In the genomic region with DNA sequence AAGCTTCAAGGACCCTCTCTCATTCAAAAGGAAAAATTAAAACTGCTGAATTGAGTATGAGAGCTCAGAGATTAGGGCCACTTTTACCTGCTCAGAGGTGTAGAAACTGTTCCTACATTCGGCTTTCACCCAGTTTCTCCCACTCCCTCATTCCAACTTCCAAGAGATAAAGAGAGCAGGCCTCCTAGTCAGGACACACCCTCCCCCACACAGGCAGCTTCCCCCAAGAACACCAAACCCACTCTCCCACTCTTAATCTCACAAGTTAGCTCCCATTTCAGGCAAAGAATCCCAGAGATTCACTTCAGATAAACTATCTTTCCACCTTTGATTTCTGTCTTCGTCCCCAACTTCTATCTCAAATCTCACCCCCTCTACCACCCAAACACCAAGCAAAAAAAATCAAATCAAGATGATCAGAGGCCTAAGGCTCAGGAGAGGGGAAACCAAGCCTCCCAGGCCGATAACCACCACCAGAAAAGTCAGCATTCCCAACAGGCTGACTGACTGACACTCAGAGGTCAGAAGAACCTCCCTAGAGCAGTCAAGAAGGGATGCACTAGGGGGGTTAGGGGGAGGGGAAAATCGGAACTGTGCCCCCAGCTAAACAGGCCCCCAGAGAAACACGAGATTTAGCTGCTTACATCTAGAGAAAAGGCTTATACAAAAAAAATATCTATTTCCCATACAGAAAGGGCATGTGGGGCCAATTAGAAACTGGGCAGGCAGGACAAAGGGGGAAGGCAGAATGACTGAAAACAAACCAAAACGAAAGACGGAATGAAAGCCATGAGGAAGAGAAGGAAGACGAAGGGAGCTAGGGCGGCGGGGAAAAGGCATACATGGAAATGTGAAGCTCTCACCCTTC, we compare ENCODE assay signal across 9 cellular contexts. TPM values are rescaled to one million over a fixed set of nuclear protein-coding genes. Genes with fewer than 3 reads are reported as not detected.
DNase-seq lines count a peak whose midpoint lies in the region; ATAC-seq and TF ChIP-seq lines count a peak whose summit lies in the region.
"Had no signal": no experiment of that assay in that cellular context is flagged by ENCODE, and none has a peak within 500 bp of the region (broad histone marks: within the 10 kb centered on the region; RNA-seq: fewer than 3 reads in every experiment).

No MANE protein-coding gene starts in this region.

- H3K27ac Mint-ChIP-seq in activated naive CD8-positive, alpha-beta T cell: peak overlapping the region; percentile 98
- peak overlapping the region; percentile 84 to 94 (median 90) for H3K27ac Mint-ChIP-seq in immature natural killer cell

- peak overlapping the region; percentile 99 for H3K4me3 Mint-ChIP-seq in activated naive CD8-positive, alpha-beta T cell
- H3K4me3 Mint-ChIP-seq in immature natural killer cell: peak overlapping the region; percentile 90 to 97 (median 91)

- CTCF ChIA-PET in SK-N-SH (lab: Yijun Ruan, JAX): interaction anchor here (1.1 to 7.7 kb wide), 12 partner anchors 11 to 140 kb away, joined by 3 to 152 read pairs (median 9); partner anchors contain the start of genes CDH24, HAUS4 and PRMT5

- POLR2A ChIA-PET in SK-N-SH (lab: Yijun Ruan, JAX): interaction anchor here (1.3 to 1.4 kb wide), 2 partner anchors 25 to 93 kb away, joined by 5 to 7 read pairs; partner anchors contain the start of genes ACIN1 and C14orf119

- peak overlapping the region; percentile 63 to 85 for H3K4me3 ChIP-seq in SK-N-SH (ENCODE audit: low read depth in 2 of 2, low read length in 1 of 2)

- peaks cover 34% of the 10 kb centered on the region for H4K20me1 ChIP-seq in SK-N-SH (ENCODE audit: insufficient read depth)

- peak overlapping the region; percentile 95 for H3K4me2 ChIP-seq in SK-N-SH

- DNase-seq in SK-N-SH (no peak), immature natural killer cell (no peak), substantia nigra (lab: John Stamatoyannopoulos, UW) (no peak), dermis blood vessel endothelial cell (no peak), NCI-H2107 treated with DMSO at 0.1 percent for 48 hours (lab: John Stamatoyannopoulos, UW; ENCODE audit: unreplicated experiment) (no peak), cerebellar nuclear complex (lab: John Stamatoyannopoulos, UW) (no peak)

- H3K27me3 ChIP-seq in SK-N-SH (ENCODE audit: insufficient read depth): no peaks in the 10 kb centered on the region

- no peaks in the 10 kb centered on the region for H3K9me3 Mint-ChIP-seq in activated naive CD8-positive, alpha-beta T cell (ENCODE audit: low read depth)
- no peaks in the 10 kb centered on the region for H3K9me3 Mint-ChIP-seq in immature natural killer cell

- peak overlapping the region; percentile 91 for H3K9ac ChIP-seq in SK-N-SH

- H3F3A ChIP-seq in SK-N-SH (replicated peaks; ENCODE audit: insufficient read depth): peaks cover 32% of the 10 kb centered on the region

- H3K36me3 ChIP-seq in SK-N-SH (replicated peaks in 1 of 2; ENCODE audit: control insufficient read depth in 1 of 2, insufficient read depth in 2 of 2, low read length in 1 of 2): peaks cover 47 to 60% of the 10 kb centered on the region in 2 experiments

- TF ChIP-seq EP300 in SK-N-SH (IDR thresholded peaks at IDR 0.05; ENCODE audit: borderline replicate concordance in 1 of 2, low read depth in 1 of 2, low read length in 1 of 2): no peak

- no peak overlapping the region for H2AFZ ChIP-seq in SK-N-SH (ENCODE audit: low read depth)

- peaks cover 6% of the 10 kb centered on the region for H3K36me3 Mint-ChIP-seq in activated naive CD8-positive, alpha-beta T cell
- H3K36me3 Mint-ChIP-seq in immature natural killer cell: peaks cover 11 to 14% (median 14%) of the 10 kb centered on the region in 3 donors

- no peak for ATAC-seq in SK-N-SH treated with all-trans-retinoic acid at 6 μM for 48 hours

- no peak for TF ChIP-seq CTCF in SK-N-SH (IDR thresholded peaks at IDR 0.05)

- no peaks in the 10 kb centered on the region for H3K27me3 Mint-ChIP-seq in activated naive CD8-positive, alpha-beta T cell
- peaks cover 0 to 10% (median 4%) of the 10 kb centered on the region in 3 donors for H3K27me3 Mint-ChIP-seq in immature natural killer cell (ENCODE audit: low read depth in 3 of 3)

- H3K27ac ChIP-seq in SK-N-SH (ENCODE audit: low read depth in 2 of 2, low read length in 1 of 2) (peak overlapping the region; percentile 68 to 77), substantia nigra (ENCODE audit: low read depth, low read length, poor library complexity, severe bottlenecking) (peak overlapping the region; percentile 90)

- H3K4me1 ChIP-seq in SK-N-SH (ENCODE audit: control insufficient read depth in 1 of 2, insufficient read depth in 2 of 2, low read depth in 1 of 2, low read length in 1 of 2): peaks cover 20 to 35% of the 10 kb centered on the region in 2 experiments

- no peak for TF ChIP-seq RAD21 in SK-N-SH (IDR thresholded peaks at IDR 0.05; ENCODE audit: low read length)

- peaks cover 71% of the 10 kb centered on the region for H3K79me2 ChIP-seq in SK-N-SH (ENCODE audit: insufficient read depth)

- 6% methylated on average over 10 of the region's 10 CpGs for WGBS in SK-N-SH (ENCODE audit: low lambda C conversion rate)

- H3K9me2 ChIP-seq in SK-N-SH: no peaks in the 10 kb centered on the region

- H3K4me1 Mint-ChIP-seq in activated naive CD8-positive, alpha-beta T cell (ENCODE audit: low read depth): peaks cover 44% of the 10 kb centered on the region
- peaks cover 33 to 35% of the 10 kb centered on the region in 2 donors for H3K4me1 Mint-ChIP-seq in immature natural killer cell

- no peaks in the 10 kb centered on the region for H3K9me3 ChIP-seq in SK-N-SH

TF ChIP-seq in SK-N-SH, 30 proteins besides CTCF, POLR2A, EP300 and RAD21 (continues in another document):
- TF ChIP-seq JUND (IDR thresholded peaks at IDR 0.05): no peak
- no peak for TF ChIP-seq TAF1 (IDR thresholded peaks at IDR 0.05; ENCODE audit: borderline replicate concordance, low read depth, low read length)
- TF ChIP-seq TCF12 (IDR thresholded peaks at IDR 0.05): no peak
- TF ChIP-seq, protein P1, sequence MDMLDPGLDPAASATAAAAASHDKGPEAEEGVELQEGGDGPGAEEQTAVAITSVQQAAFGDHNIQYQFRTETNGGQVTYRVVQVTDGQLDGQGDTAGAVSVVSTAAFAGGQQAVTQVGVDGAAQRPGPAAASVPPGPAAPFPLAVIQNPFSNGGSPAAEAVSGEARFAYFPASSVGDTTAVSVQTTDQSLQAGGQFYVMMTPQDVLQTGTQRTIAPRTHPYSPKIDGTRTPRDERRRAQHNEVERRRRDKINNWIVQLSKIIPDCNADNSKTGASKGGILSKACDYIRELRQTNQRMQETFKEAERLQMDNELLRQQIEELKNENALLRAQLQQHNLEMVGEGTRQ (IDR thresholded peaks at IDR 0.05; ENCODE audit: borderline replicate concordance, low read depth, low read length): no peak
- TF ChIP-seq YY1 (IDR thresholded peaks at IDR 0.05; ENCODE audit: low read depth): no peak
- TF ChIP-seq SIN3A (IDR thresholded peaks at IDR 0.05; ENCODE audit: borderline replicate concordance, low read depth, low read length): no peak
- TF ChIP-seq NFIC (IDR thresholded peaks at IDR 0.05; ENCODE audit: borderline replicate concordance): no peak

TF ChIP-seq in SK-N-SH treated with all-trans-retinoic acid at 6 μM for 48 hours, 23 proteins besides CTCF, POLR2A, EP300 and RAD21 (continues in another document):
- TF ChIP-seq TCF4 (CRISPR knock-in tag; IDR thresholded peaks at IDR 0.05; ENCODE audit: borderline replicate concordance): no peak
- TF ChIP-seq, protein P2, sequence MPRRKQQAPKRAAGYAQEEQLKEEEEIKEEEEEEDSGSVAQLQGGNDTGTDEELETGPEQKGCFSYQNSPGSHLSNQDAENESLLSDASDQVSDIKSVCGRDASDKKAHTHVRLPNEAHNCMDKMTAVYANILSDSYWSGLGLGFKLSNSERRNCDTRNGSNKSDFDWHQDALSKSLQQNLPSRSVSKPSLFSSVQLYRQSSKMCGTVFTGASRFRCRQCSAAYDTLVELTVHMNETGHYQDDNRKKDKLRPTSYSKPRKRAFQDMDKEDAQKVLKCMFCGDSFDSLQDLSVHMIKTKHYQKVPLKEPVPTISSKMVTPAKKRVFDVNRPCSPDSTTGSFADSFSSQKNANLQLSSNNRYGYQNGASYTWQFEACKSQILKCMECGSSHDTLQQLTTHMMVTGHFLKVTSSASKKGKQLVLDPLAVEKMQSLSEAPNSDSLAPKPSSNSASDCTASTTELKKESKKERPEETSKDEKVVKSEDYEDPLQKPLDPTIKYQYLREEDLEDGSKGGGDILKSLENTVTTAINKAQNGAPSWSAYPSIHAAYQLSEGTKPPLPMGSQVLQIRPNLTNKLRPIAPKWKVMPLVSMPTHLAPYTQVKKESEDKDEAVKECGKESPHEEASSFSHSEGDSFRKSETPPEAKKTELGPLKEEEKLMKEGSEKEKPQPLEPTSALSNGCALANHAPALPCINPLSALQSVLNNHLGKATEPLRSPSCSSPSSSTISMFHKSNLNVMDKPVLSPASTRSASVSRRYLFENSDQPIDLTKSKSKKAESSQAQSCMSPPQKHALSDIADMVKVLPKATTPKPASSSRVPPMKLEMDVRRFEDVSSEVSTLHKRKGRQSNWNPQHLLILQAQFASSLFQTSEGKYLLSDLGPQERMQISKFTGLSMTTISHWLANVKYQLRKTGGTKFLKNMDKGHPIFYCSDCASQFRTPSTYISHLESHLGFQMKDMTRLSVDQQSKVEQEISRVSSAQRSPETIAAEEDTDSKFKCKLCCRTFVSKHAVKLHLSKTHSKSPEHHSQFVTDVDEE (CRISPR knock-in tag; IDR thresholded peaks at IDR 0.05): no peak

RNA-seq across cellular contexts. Expression of gene CDH24, which starts 13.2 kb away (rescaled TPM):
- polyA plus RNA-seq in SK-N-SH (2012; rRNA removed): 30.8 and 36.7 TPM in 2 replicates
- polyA plus RNA-seq in SK-N-SH (2012; cell fraction: cytosol; rRNA removed): 5.2 and 9.5 TPM in 2 replicates
- polyA plus RNA-seq in SK-N-SH (2012; cell fraction: nucleus; rRNA removed): 289 and 297 TPM in 2 replicates
- polyA plus RNA-seq in immature natural killer cell: 1 to 10 TPM in 1 of 3 donors, under 1 TPM in 2; 0.64 to 1.2 (median 0.78) TPM
- total RNA-seq in dermis blood vessel endothelial cell: 7.5 and 16.3 TPM in 2 replicates

RNA-seq across cellular contexts. Expression of gene ACIN1, which starts 24.4 kb away (rescaled TPM):
- polyA plus RNA-seq in SK-N-SH (2012; rRNA removed): 159 and 195 TPM in 2 replicates
- polyA plus RNA-seq in SK-N-SH (2012; cell fraction: cytosol; rRNA removed): 67.5 and 71.7 TPM in 2 replicates
- polyA plus RNA-seq in SK-N-SH (2012; cell fraction: nucleus; rRNA removed): 543 and 819 TPM in 2 replicates
- polyA plus RNA-seq in immature natural killer cell: 10 to 100 TPM in 1 of 3 donors, 1 to 10 TPM in 1, under 1 TPM in 1; 0.40 to 15.0 (median 4.5) TPM
- 65.2 and 76.2 TPM in 2 replicates for total RNA-seq in dermis blood vessel endothelial cell

RNA-seq across cellular contexts. Expression of gene C14orf119, which starts 24.8 kb away (rescaled TPM):
- polyA plus RNA-seq in SK-N-SH (2012; rRNA removed) (55.2 and 73.3 TPM in 2 replicates), immature natural killer cell (100 to 1,000 TPM in 2 of 3 donors, 10 to 100 TPM in 1; 85.2 to 184 (median 135) TPM)
- 58.8 and 59.3 TPM in 2 replicates for polyA plus RNA-seq in SK-N-SH (2012; cell fraction: cytosol; rRNA removed)
- polyA plus RNA-seq in SK-N-SH (2012; cell fraction: nucleus; rRNA removed): 28.4 and 47.1 TPM in 2 replicates
- total RNA-seq in dermis blood vessel endothelial cell: 43.0 and 52.2 TPM in 2 replicates

RNA-seq across cellular contexts. Expression of gene PSMB11, which starts 28.5 kb away (rescaled TPM):
- polyA plus RNA-seq in SK-N-SH (2012; rRNA removed) (not detected in 2 replicates), immature natural killer cell (not detected)
- polyA plus RNA-seq in SK-N-SH (2012; cell fraction: cytosol; rRNA removed): not detected in 2 replicates
- polyA plus RNA-seq in SK-N-SH (2012; cell fraction: nucleus; rRNA removed): not detected in 2 replicates
- total RNA-seq in dermis blood vessel endothelial cell: not detected in 2 replicates
- total RNA-seq: lung microvascular endothelial cell had no signal

RNA-seq across cellular contexts. Expression of gene CIROP, which starts 34.3 kb away (rescaled TPM):
- not detected in 2 replicates for polyA plus RNA-seq in SK-N-SH (2012; rRNA removed)
- polyA plus RNA-seq in SK-N-SH (2012; cell fraction: cytosol; rRNA removed): not detected in 2 replicates
- not detected in 2 replicates for polyA plus RNA-seq in SK-N-SH (2012; cell fraction: nucleus; rRNA removed)
- not detected for polyA plus RNA-seq in immature natural killer cell
- not detected in 2 replicates for total RNA-seq in dermis blood vessel endothelial cell
- total RNA-seq: lung microvascular endothelial cell had no signal

Comparison
In these comparisons a context has a peak if more than half of its experiments do, and no peak if none do; other contexts are left out.
1. RNA of gene ACIN1, which starts 24.4 kb away (polyA plus RNA-seq): 67.5 to 819 TPM in SK-N-SH; 0.40 to 15.0 TPM in immature natural killer cell; every median in the first group is over 4 times any median in the second.